10 cellular contexts compared by ENCODE assay signal in genomic region chr10:132394936-132395703, GRCh38. TPM values are rescaled to one million over a fixed set of nuclear protein-coding genes. Genes with fewer than 3 reads are reported as not detected.
A peak's percentile ranks its signal among the peaks of the same experiment; 100 is the strongest.
DNase-seq lines count a peak whose midpoint lies in the region; ATAC-seq and TF ChIP-seq lines count a peak whose summit lies in the region.
"Had no signal": no experiment of that assay in that cellular context is flagged by ENCODE, and none has a peak within 500 bp of the region (broad histone marks: within the 10 kb centered on the region; RNA-seq: fewer than 3 reads in every experiment).

No MANE protein-coding gene starts in this region.

- H3K4me3 Mint-ChIP-seq in activated T-cell treated with anti-CD3 and anti-CD28 coated beads, Interleukin-2, amount 50 U/mL, for 72 hours = peak overlapping the region; percentile 7 to 29
- H3K4me3 Mint-ChIP-seq in endodermal cell = peak overlapping the region; percentile 31
- H3K4me3 Mint-ChIP-seq in naive thymus-derived CD8-positive, alpha-beta T cell = peak overlapping the region; percentile 6 to 73 (median 36)

- H3K9me3 ChIP-seq in endodermal cell (ENCODE audit: control insufficient read depth, low read length) = no peaks in the 10 kb centered on the region
- no peaks in the 10 kb centered on the region for H3K9me3 ChIP-seq in transverse colon

- peaks cover 3% of the 10 kb centered on the region for H3K4me1 ChIP-seq in endodermal cell (ENCODE audit: control insufficient read depth, insufficient read depth, low read length)
- H3K4me1 ChIP-seq in transverse colon = peaks cover 12 to 42% (median 37%) of the 10 kb centered on the region in 4 donors
- peaks cover 3% of the 10 kb centered on the region for H3K4me1 ChIP-seq in foreskin keratinocyte

- POLR2A ChIA-PET in naive thymus-derived CD8-positive, alpha-beta T cell (lab: Charles Lee) = interaction anchor here (0.7 kb wide), 1 partner anchor 150 kb away, joined by 3 read pairs; no protein-coding TSS in a partner anchor

- peaks cover 4 to 8% of the 10 kb centered on the region in 2 donors for H3K9me3 Mint-ChIP-seq in activated T-cell treated with anti-CD3 and anti-CD28 coated beads, Interleukin-2, amount 50 U/mL, for 72 hours
- H3K9me3 Mint-ChIP-seq in endodermal cell = no peaks in the 10 kb centered on the region
- H3K9me3 Mint-ChIP-seq in naive thymus-derived CD8-positive, alpha-beta T cell = peaks cover 0 to 13% (median 0%) of the 10 kb centered on the region in 9 donors

- H3K4me1 Mint-ChIP-seq in activated T-cell treated with anti-CD3 and anti-CD28 coated beads, Interleukin-2, amount 50 U/mL, for 72 hours (ENCODE audit: low read depth) = peaks cover 10% of the 10 kb centered on the region
- H3K4me1 Mint-ChIP-seq in endodermal cell = peaks cover 3% of the 10 kb centered on the region
- peaks cover 16 to 46% (median 31%) of the 10 kb centered on the region in 4 donors for H3K4me1 Mint-ChIP-seq in naive thymus-derived CD8-positive, alpha-beta T cell

- no peak for ATAC-seq in activated T-cell treated with anti-CD3 and anti-CD28 coated beads, Interleukin-2, amount 50 U/mL, for 72 hours (replicated peaks in 1 of 2)
- ATAC-seq in naive thymus-derived CD8-positive, alpha-beta T cell = no peak
- ATAC-seq in foreskin keratinocyte (no peak), HG03039 (IDR thresholded peaks at IDR 0.05; ENCODE audit: unreplicated experiment) (no peak)

- H3K27me3 Mint-ChIP-seq in activated T-cell treated with anti-CD3 and anti-CD28 coated beads, Interleukin-2, amount 50 U/mL, for 72 hours (ENCODE audit: low read depth) = no peaks in the 10 kb centered on the region
- peaks cover 2% of the 10 kb centered on the region for H3K27me3 Mint-ChIP-seq in endodermal cell (ENCODE audit: insufficient read depth)
- no peaks in the 10 kb centered on the region for H3K27me3 Mint-ChIP-seq in naive thymus-derived CD8-positive, alpha-beta T cell

- no peak for TF ChIP-seq POLR2A in transverse colon (IDR thresholded peaks at IDR 0.05)

- 91 to 93% methylated on average over 6 to 12 of the region's 12 CpGs for whole genome bisulfite sequencing in endodermal cell (ENCODE audit: insufficient coverage in 1 of 2, insufficient read length in 1 of 2), 2 experiments
- 74% methylated on average over 11 of the region's 12 CpGs; no CpG with 5 or more reads in 1 of the 2 donors for WGBS in transverse colon (ENCODE audit: low coverage in 1 of 2), 2 donors

- H3K36me3 Mint-ChIP-seq in activated T-cell treated with anti-CD3 and anti-CD28 coated beads, Interleukin-2, amount 50 U/mL, for 72 hours (ENCODE audit: insufficient read depth in 2 of 2) = no peaks in the 10 kb centered on the region
- H3K36me3 Mint-ChIP-seq in endodermal cell (ENCODE audit: low read depth) = no peaks in the 10 kb centered on the region
- H3K36me3 Mint-ChIP-seq in naive thymus-derived CD8-positive, alpha-beta T cell = no peaks in the 10 kb centered on the region

- H3K27ac Mint-ChIP-seq in activated T-cell treated with anti-CD3 and anti-CD28 coated beads, Interleukin-2, amount 50 U/mL, for 72 hours = no peak overlapping the region
- H3K27ac Mint-ChIP-seq in endodermal cell = no peak overlapping the region
- peak overlapping the region; percentile 6 to 92 (median 76) for H3K27ac Mint-ChIP-seq in naive thymus-derived CD8-positive, alpha-beta T cell

- H3K27ac ChIP-seq in endodermal cell (ENCODE audit: low read depth, low read length) (no peak overlapping the region), transverse colon (peak overlapping the region; percentile 88 to 98 (median 96)), foreskin keratinocyte (no peak overlapping the region)

- no peaks in the 10 kb centered on the region for H3K36me3 ChIP-seq in endodermal cell (ENCODE audit: control insufficient read depth, insufficient read depth, low read length)
- no peaks in the 10 kb centered on the region for H3K36me3 ChIP-seq in transverse colon

- H3K4me3 ChIP-seq in endodermal cell (ENCODE audit: low read length) (peak overlapping the region; percentile 66), transverse colon (peak overlapping the region in 1 of 4 donors; percentile 67)

- in situ Hi-C loops in transverse colon (cut with MboI; ENCODE audit: low pct_ligation_motif_present in 1 of 4, low pct_unique_long_range_greater_than_20kb in 1 of 4, low sequenced_read_pairs in 3 of 4) = loop anchor here in 3 of 4 donors (5.0 to 25.0 kb wide), 3 partner anchors 57 to 242 kb away; partner anchors contain the start of gene INPP5A (in 2 of the 3)

- TF ChIP-seq CTCF in endodermal cell (conservative IDR thresholded peaks at IDR 0.05) (no peak), transverse colon (IDR thresholded peaks at IDR 0.05) (no peak), foreskin keratinocyte (conservative IDR thresholded peaks at IDR 0.05) (no peak)

- H3K27me3 ChIP-seq in endodermal cell (ENCODE audit: control insufficient read depth, insufficient read depth, low read length, poor library complexity, severe bottlenecking) = no peaks in the 10 kb centered on the region
- H3K27me3 ChIP-seq in transverse colon = no peaks in the 10 kb centered on the region
- H3K27me3 ChIP-seq in foreskin keratinocyte = no peaks in the 10 kb centered on the region

- no peak for TF ChIP-seq EP300 in transverse colon (IDR thresholded peaks at IDR 0.05; ENCODE audit: low read depth)

- H3K9ac ChIP-seq in endodermal cell (ENCODE audit: extremely low read depth, low read length, poor library complexity, severe bottlenecking) = no peak overlapping the region

- no peak for DNase-seq in activated T-cell treated with anti-CD3 and anti-CD28 coated beads, Interleukin-2, amount 50 U/mL, for 72 hours
- no peak for DNase-seq in activated T-cell treated with anti-CD3 and anti-CD28 coated beads, Interleukin-2, amount 50 U/mL, for 48 hours
- DNase-seq in endodermal cell (no peak), transverse colon (no peak), foreskin keratinocyte (no peak), C1 segment of cervical spinal cord (lab: John Stamatoyannopoulos, UW) (no peak)
- DNase-seq in naive thymus-derived CD8-positive, alpha-beta T cell = peak in 1 of 10 donors; percentile 59
- DNase-seq: activated CD4-positive, CD25-positive, alpha-beta regulatory T cell treated with anti-CD3 and anti-CD28 coated beads, Interleukin-2, amount 50 U/mL, for 72 hours; NCI-H524 had no signal

- intact Hi-C loops in transverse colon (cut with DNase I; ENCODE audit: low total_unique reads) = loop anchor here (5.0 kb wide), 1 partner anchor 247 kb away; no protein-coding TSS in a partner anchor

RNA-seq across cellular contexts. Expression of gene PWWP2B, which starts 1.9 kb away (rescaled TPM):
- total RNA-seq in activated T-cell treated with anti-CD3 and anti-CD28 coated beads, Interleukin-2, amount 50 U/mL, for 72 hours = 1 to 10 TPM; 3.1 to 5.2 TPM
- total RNA-seq in endodermal cell (10 to 100 TPM; 11.4 to 13.9 TPM), transverse colon (100 to 1,000 TPM in 1 of 4 donors, 10 to 100 TPM in 3; 45.9 to 129 (median 61.2) TPM), foreskin keratinocyte (10.5 and 12.5 TPM in 2 replicates)
- 7.5 TPM for polyA plus RNA-seq in endodermal cell (2013, experiment 1 of 2)
- 6.7 TPM for polyA plus RNA-seq in endodermal cell (2013, experiment 2 of 2)
- total RNA-seq in naive thymus-derived CD8-positive, alpha-beta T cell = 10 to 100 TPM in 1 of 2 experiments, 1 to 10 TPM in 1; 9.1 to 10.2 TPM
- 1 to 10 TPM; 1.2 to 2.9 (median 1.9) TPM for polyA plus RNA-seq in naive thymus-derived CD8-positive, alpha-beta T cell
- 11.0 and 14.0 TPM in 2 replicates for polyA plus RNA-seq in foreskin keratinocyte

Comparison
In these comparisons a context has a peak if more than half of its experiments do, and no peak if none do; other contexts are left out.
1. H3K27ac Mint-ChIP-seq: peak in naive thymus-derived CD8-positive, alpha-beta T cell (10 of 10); none in activated T-cell treated with anti-CD3 and anti-CD28 coated beads, Interleukin-2, amount 50 U/mL, for 72 hours (single experiment) and endodermal cell (single experiment).
2. H3K27ac ChIP-seq: peak in transverse colon (4 of 4); none in endodermal cell (single experiment) and foreskin keratinocyte (single experiment).
3. Peak in every context shown above with its lines, with median percentiles within 50 percentile points of each other: H3K4me3 Mint-ChIP-seq.